In genomic region chr16:23060458-23061320, GRCh38 we compare ENCODE assay signal across 8 cellular contexts.
DNase-seq lines count a peak whose midpoint lies in the region; ATAC-seq and TF ChIP-seq lines count a peak whose summit lies in the region.

No MANE protein-coding gene starts in this region.

- no peaks in the 10 kb centered on the region for H3K36me3 Mint-ChIP-seq in type B pancreatic cell

- H3K4me1 ChIP-seq in RWPE2 (ENCODE audit: insufficient read depth, poor library complexity, severe bottlenecking), result no peaks in the 10 kb centered on the region

- no peaks in the 10 kb centered on the region for H3K9me3 ChIP-seq in RWPE2 (ENCODE audit: severe bottlenecking)

- H3K27ac Mint-ChIP-seq in type B pancreatic cell, result no peak overlapping the region

- H3K4me3 Mint-ChIP-seq in type B pancreatic cell, result no peak overlapping the region

- peaks cover 5% of the 10 kb centered on the region for H3K4me1 Mint-ChIP-seq in type B pancreatic cell (ENCODE audit: unreplicated experiment)

- H3K27me3 ChIP-seq in RWPE2 (ENCODE audit: insufficient read depth, poor library complexity, severe bottlenecking), result no peaks in the 10 kb centered on the region

- no peaks in the 10 kb centered on the region for H3K9me3 Mint-ChIP-seq in type B pancreatic cell

- TF ChIP-seq CTCF in RWPE2 (IDR thresholded peaks at IDR 0.05; ENCODE audit: poor library complexity, severe bottlenecking) (peak; percentile 90), omental fat pad (IDR thresholded peaks at IDR 0.05) (peak in 1 of 3 donors; percentile 11), type B pancreatic cell (conservative IDR thresholded peaks at IDR 0.05) (peak; percentile 93)

- peaks cover 14% of the 10 kb centered on the region for H3K27me3 Mint-ChIP-seq in type B pancreatic cell

- H3K4me3 ChIP-seq in RWPE2 (ENCODE audit: severe bottlenecking), result no peak overlapping the region

- ATAC-seq in RWPE2 (ENCODE audit: low read depth), result peak; percentile 82
- ATAC-seq in omental fat pad (ENCODE audit: low FRiP score), result peak; percentile 46
- no peak for ATAC-seq in HG03442 (IDR thresholded peaks at IDR 0.05; ENCODE audit: unreplicated experiment)

- no peak overlapping the region for H3K27ac ChIP-seq in RWPE2 (ENCODE audit: poor library complexity, severe bottlenecking)

- H3K36me3 ChIP-seq in RWPE2 (ENCODE audit: low read depth), result peaks cover 1% of the 10 kb centered on the region; the same call in 1 of the 2 replicates

- DNase-seq in Daoy (ENCODE audit: low read depth), result peak; percentile 65
- peak; percentile 23 to 28 for DNase-seq in Kasumi-1 (lab: John Stamatoyannopoulos, UW)
- no peak for DNase-seq in RWPE2 (ENCODE audit: low spot score)
- peak; percentile 17 for DNase-seq in activated T-helper 9 cell treated with anti-CD3 and anti-CD28 coated beads, Interleukin-2, amount 50 U/mL, for 16 hours (ENCODE audit: low read depth)
- peak; percentile 31 for DNase-seq in foreskin melanocyte
- peak; percentile 73 for DNase-seq in omental fat pad (ENCODE audit: low spot score)
- DNase-seq in type B pancreatic cell (ENCODE audit: extremely low spot score, unreplicated experiment), result no peak

Comparison
In these comparisons a context has a peak if more than half of its experiments do, and no peak if none do; other contexts are left out.
1. DNase-seq: peak in Daoy (single experiment), Kasumi-1 (2 of 2), activated T-helper 9 cell treated with anti-CD3 and anti-CD28 coated beads, Interleukin-2, amount 50 U/mL, for 16 hours (single experiment), foreskin melanocyte (single experiment) and omental fat pad (single experiment); none in RWPE2 (single experiment) and type B pancreatic cell (single experiment).